8 cellular contexts compared by ENCODE assay signal in the genomic region with DNA sequence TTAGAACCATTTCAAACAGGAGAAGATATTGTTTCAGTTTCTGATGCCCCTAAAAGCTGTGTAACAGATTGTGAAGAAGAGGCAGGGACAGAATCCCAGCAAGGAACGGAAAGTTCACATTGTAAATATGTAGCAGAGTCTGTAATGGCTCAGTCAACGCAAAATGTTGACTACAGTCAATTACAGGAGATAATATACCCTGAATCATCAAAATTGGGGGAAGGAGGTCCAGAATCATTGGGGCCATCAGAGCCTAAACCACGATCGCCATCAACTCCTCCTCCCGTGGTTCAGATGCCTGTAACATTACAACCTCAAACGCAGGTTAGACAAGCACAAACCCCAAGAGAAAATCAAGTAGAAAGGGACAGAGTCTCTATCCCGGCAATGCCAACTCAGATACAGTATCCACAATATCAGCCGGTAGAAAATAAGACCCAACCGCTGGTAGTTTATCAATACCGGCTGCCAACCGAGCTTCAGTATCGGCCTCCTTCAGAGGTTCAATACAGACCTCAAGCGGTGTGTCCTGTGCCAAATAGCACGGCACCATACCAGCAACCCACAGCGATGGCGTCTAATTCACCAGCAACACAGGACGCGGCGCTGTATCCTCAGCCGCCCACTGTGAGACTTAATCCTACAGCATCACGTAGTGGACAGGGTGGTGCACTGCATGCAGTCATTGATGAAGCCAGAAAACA. TPM values are rescaled to one million over a fixed set of nuclear protein-coding genes. Genes with fewer than 3 reads are reported as not detected.
DNase-seq lines count a peak whose midpoint lies in the region; ATAC-seq and TF ChIP-seq lines count a peak whose summit lies in the region.

No MANE protein-coding gene starts in this region.

- H3K4me3 ChIP-seq in right cardiac atrium (ENCODE audit: low read length) (peak overlapping the region; percentile 16), sigmoid colon (peak overlapping the region in 1 of 4 donors; percentile 2)

- H3K27ac Mint-ChIP-seq in CD14-positive monocyte, result no peak overlapping the region

- DNase-seq in CD14-positive monocyte (ENCODE audit: low spot score) (peak; percentile 70), NCI-H1436 (lab: John Stamatoyannopoulos, UW) (peak; percentile 93), T-helper 2 cell (peak; percentile 25 to 84 (median 53)), amygdala (lab: John Stamatoyannopoulos, UW) (peak in 54 of 56 donors; percentile 8 to 90 (median 59)), right cardiac atrium (peak; percentile 84 to 94 (median 87)), sigmoid colon (peak; percentile 89)

- ATAC-seq in GM21825 (IDR thresholded peaks at IDR 0.05; ENCODE audit: unreplicated experiment) (peak; percentile 65), right cardiac atrium (peak; percentile 96 to 97), HG02938 (IDR thresholded peaks at IDR 0.05; ENCODE audit: unreplicated experiment) (no peak)

- H3K36me3 Mint-ChIP-seq in CD14-positive monocyte, result no peaks in the 10 kb centered on the region

- no peaks in the 10 kb centered on the region for H3K36me3 ChIP-seq in sigmoid colon

- TF ChIP-seq POLR2A in sigmoid colon (IDR thresholded peaks at IDR 0.05), result no peak

- H3K4me1 Mint-ChIP-seq in CD14-positive monocyte, result peaks cover 8% of the 10 kb centered on the region

- H3K27me3 ChIP-seq in right cardiac atrium (ENCODE audit: control insufficient read depth, insufficient read depth), result no peaks in the 10 kb centered on the region
- H3K27me3 ChIP-seq in sigmoid colon, result no peaks in the 10 kb centered on the region

- H3K27ac ChIP-seq in right cardiac atrium (ENCODE audit: low read length), result peak overlapping the region; percentile 12
- peak overlapping the region in 1 of 4 donors; percentile 31 for H3K27ac ChIP-seq in sigmoid colon

- peaks cover 1% of the 10 kb centered on the region for H3K4me1 ChIP-seq in right cardiac atrium (ENCODE audit: control insufficient read depth, insufficient read depth, low read length)
- peaks cover 0 to 7% (median 0%) of the 10 kb centered on the region in 4 donors for H3K4me1 ChIP-seq in sigmoid colon

- WGBS in right cardiac atrium, result 22% methylated on average over 21 of the region's 21 CpGs
- WGBS in sigmoid colon, 2 donors, result 13 to 31% methylated on average over 21 of the region's 21 CpGs

- TF ChIP-seq CTCF in CD14-positive monocyte (IDR thresholded peaks at IDR 0.05) (peak; percentile 70), sigmoid colon (IDR thresholded peaks at IDR 0.05) (peak; percentile 83 to 98 (median 96))

- intact Hi-C loops in CD14-positive monocyte (cut with micrococcal nuclease) (no loop called here), right cardiac atrium (cut with DNase I) (loop anchor here in 2 of 4 donors (5.0 to 10.0 kb wide), 3 partner anchors 144 to 234 kb away; no protein-coding TSS in a partner anchor), sigmoid colon (cut with DNase I) (loop anchor here (1.0 to 10.0 kb wide), 4 partner anchors 104 to 222 kb away; no protein-coding TSS in a partner anchor)

- no peak for TF ChIP-seq EP300 in sigmoid colon (IDR thresholded peaks at IDR 0.05)

- no peaks in the 10 kb centered on the region for H3K9me3 ChIP-seq in right cardiac atrium (ENCODE audit: control insufficient read depth, low read length)
- H3K9me3 ChIP-seq in sigmoid colon, result no peaks in the 10 kb centered on the region

- no peaks in the 10 kb centered on the region for H3K9me3 Mint-ChIP-seq in CD14-positive monocyte

- peak overlapping the region in 1 of 2 donors; percentile 58 for H3K4me3 Mint-ChIP-seq in CD14-positive monocyte

- peaks cover 0 to 15% (median 11%) of the 10 kb centered on the region in 3 donors for H3K27me3 Mint-ChIP-seq in CD14-positive monocyte (ENCODE audit: low read depth in 3 of 3)

RNA-seq across cellular contexts. Expression of gene IGLL1, which starts 40.8 kb away (rescaled TPM):
- polyA plus RNA-seq in CD14-positive monocyte (not detected), right cardiac atrium (not detected), sigmoid colon (not detected)
- total RNA-seq in right cardiac atrium (not detected), sigmoid colon (not detected)
